ENCODE assay signal across 31 cellular contexts in the genomic region with DNA sequence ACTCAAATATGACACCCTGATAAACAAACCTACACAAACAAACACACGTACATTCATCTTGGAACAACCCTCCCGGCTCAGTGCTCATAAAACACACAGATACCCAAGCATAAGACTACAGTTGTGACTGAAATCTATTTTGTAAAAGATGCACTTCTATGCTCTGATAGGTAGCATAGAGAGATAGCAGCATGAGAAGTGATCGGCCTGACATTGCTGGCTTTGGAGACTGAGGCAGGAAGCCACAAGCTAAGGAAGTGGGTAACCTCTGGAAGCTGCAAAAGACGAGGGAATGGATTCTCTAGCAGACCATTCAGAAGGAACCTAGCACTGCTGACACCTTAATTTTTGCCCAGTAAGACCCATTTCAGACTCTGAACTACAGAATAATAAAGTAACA. TPM values are rescaled to one million over a fixed set of nuclear protein-coding genes. Genes with fewer than 3 reads are reported as not detected.
DNase-seq lines count a peak whose midpoint lies in the region; ATAC-seq, FAIRE-seq and TF ChIP-seq lines count a peak whose summit lies in the region.
"Had no signal": no experiment of that assay in that cellular context is flagged by ENCODE, and none has a peak within 500 bp of the region (broad histone marks: within the 10 kb centered on the region; RNA-seq: fewer than 3 reads in every experiment).

No MANE protein-coding gene starts in this region.

- H3K9me2 ChIP-seq in Loucy (replicated peaks; ENCODE audit: low read depth, low read length) = no peaks in the 10 kb centered on the region

- H3K4me1 ChIP-seq in Loucy (ENCODE audit: insufficient read depth, low read length, poor library complexity, severe bottlenecking) (peaks cover 29% of the 10 kb centered on the region), K562 (replicated peaks in 1 of 2; ENCODE audit: control insufficient read depth in 2 of 2, insufficient read depth in 2 of 2, low read length in 2 of 2) (peaks cover 0 to 20% of the 10 kb centered on the region in 2 experiments; a peak in 1 of 5 replicates)

- POLR2A ChIA-PET in activated CD4-positive, alpha-beta T cell treated with anti-CD3 and anti-CD28 coated beads, Interleukin-2, amount 10 ng/mL, durations not matched to agents 7 days and 5 days (lab: Charles Lee) = no interaction called here
- POLR2A ChIA-PET in activated CD4-positive, alpha-beta T cell treated with anti-CD3 and anti-CD28 coated beads for 36 hours (lab: Charles Lee) = no interaction called here
- POLR2A ChIA-PET in CD4-positive, alpha-beta T cell (lab: Charles Lee) = interaction anchor here (0.7 to 2.2 kb wide), 2 partner anchors 11 to 16 kb away, joined by 3 to 6 read pairs; partner anchors contain the start of genes POLR1H and PPP1R11
- POLR2A ChIA-PET in K562 (lab: Yijun Ruan, JAX) = interaction anchor here (1.1 to 1.5 kb wide), 3 partner anchors 10 to 11 kb away, joined by 3 to 4 read pairs (median 3); partner anchors contain the start of gene PPP1R11

- no peak overlapping the region for H3K4me3 Mint-ChIP-seq in activated CD4-positive, alpha-beta T cell treated with anti-CD3 and anti-CD28 coated beads, Interleukin-2, amount 10 ng/mL, durations not matched to agents 7 days and 5 days
- no peak overlapping the region for H3K4me3 Mint-ChIP-seq in activated CD4-positive, alpha-beta T cell treated with anti-CD3 and anti-CD28 coated beads for 36 hours
- peak overlapping the region; percentile 5 for H3K4me3 Mint-ChIP-seq in CD4-positive, alpha-beta T cell

- no peaks in the 10 kb centered on the region for H3K9me3 Mint-ChIP-seq in activated CD4-positive, alpha-beta T cell treated with anti-CD3 and anti-CD28 coated beads, Interleukin-2, amount 10 ng/mL, durations not matched to agents 7 days and 5 days
- no peaks in the 10 kb centered on the region for H3K9me3 Mint-ChIP-seq in activated CD4-positive, alpha-beta T cell treated with anti-CD3 and anti-CD28 coated beads for 36 hours (ENCODE audit: low read depth)
- H3K9me3 Mint-ChIP-seq in CD4-positive, alpha-beta T cell = no peaks in the 10 kb centered on the region

- no peak for TF ChIP-seq RAD21 in K562 (CRISPR knock-in tag; conservative IDR thresholded peaks at IDR 0.05 in 1 of 2, IDR thresholded peaks at IDR 0.05 in 1 of 2)

- H3K27ac ChIP-seq in CD4-positive, alpha-beta T cell (ENCODE audit: low read depth, low read length) = no peak overlapping the region
- H3K27ac ChIP-seq in K562 (ENCODE audit: extremely low read depth, low read depth, low read length) = no peak overlapping the region
- H3K27ac ChIP-seq: HL-60, KMS-11, Peyer's patch had no signal

- peak; percentile 22 for DNase-seq in activated CD4-positive, alpha-beta T cell treated with anti-CD3 and anti-CD28 coated beads, Interleukin-2, amount 10 ng/mL, durations not matched to agents 7 days and 5 days
- no peak for DNase-seq in activated CD4-positive, alpha-beta T cell treated with anti-CD3 and anti-CD28 coated beads for 36 hours
- no peak for DNase-seq in CD4-positive, alpha-beta T cell
- DNase-seq in K562 (ENCODE audit: extremely low read depth in 1 of 4, low spot score in 3 of 4) (no peak), OCI-M2 (lab: John Stamatoyannopoulos, UW; ENCODE audit: unreplicated experiment) (no peak), D341Med (ENCODE audit: low spot score) (no peak)
- DNase-seq in activated CD4-positive, CD25-positive, alpha-beta regulatory T cell treated with anti-CD3 and anti-CD28 coated beads, Interleukin-2, amount 50 U/mL, for 72 hours = no peak
- DNase-seq: AML-193; DMS79; MV-4-11; NCI-H1105 treated with DMSO at 0.1 percent for 48 hours; NCI-H1694; NCI-H2081; NCI-H2171; NCI-H345; NCI-H524; NCI-H774; NK-92 treated with Interleukin-12 subunit alpha and Interleukin-12 subunit beta, amount 100 ng/mL, for 24 hours; Peyer's patch had no signal

- H3K9ac ChIP-seq in Loucy (ENCODE audit: low read depth, low read length, poor library complexity, severe bottlenecking) (peak overlapping the region; percentile 29), K562 (ENCODE audit: insufficient read depth in 1 of 2, low read depth in 2 of 2, low read length in 2 of 2) (no peak overlapping the region)
- H3K9ac ChIP-seq: KMS-11 had no signal

- no peak for ATAC-seq in activated CD4-positive, alpha-beta T cell treated with anti-CD3 and anti-CD28 coated beads for 36 hours
- no peak for ATAC-seq in CD4-positive, alpha-beta T cell (ENCODE audit: poor library complexity)
- ATAC-seq in K562 = no peak
- ATAC-seq: GM12878, HCT116 had no signal

- intact Hi-C loops in activated CD4-positive, alpha-beta T cell treated with anti-CD3 and anti-CD28 coated beads for 36 hours (cut with DNase I, micrococcal nuclease) = no loop called here
- intact Hi-C loops in CD4-positive, alpha-beta T cell (cut with DNase I, micrococcal nuclease) = loop anchor here in 1 of 2 experiments (2.0 kb wide), 1 partner anchor 20 kb away; no protein-coding TSS in a partner anchor
- intact Hi-C loops in K562 (cut with micrococcal nuclease) = no loop called here

- no peaks in the 10 kb centered on the region for H4K20me1 ChIP-seq in Loucy (ENCODE audit: insufficient read depth, low read length, poor library complexity, severe bottlenecking)
- 0 out of 2 replicates have a peak, but pooled peaks cover 4% of the 10 kb centered on the region for H4K20me1 ChIP-seq in K562 (replicated peaks; ENCODE audit: control insufficient read depth, insufficient read depth, low read length)

- H3K9me1 ChIP-seq in K562 (ENCODE audit: control insufficient read depth, insufficient read depth, low read length) = no peaks in the 10 kb centered on the region

- under 1% methylated on average over 4 of the region's 4 CpGs for WGBS in K562 (ENCODE audit: insufficient coverage, low coverage, missing lambda C conversion rate)

- H3K27me3 Mint-ChIP-seq in activated CD4-positive, alpha-beta T cell treated with anti-CD3 and anti-CD28 coated beads, Interleukin-2, amount 10 ng/mL, durations not matched to agents 7 days and 5 days = peaks cover 72% of the 10 kb centered on the region
- peaks cover 28% of the 10 kb centered on the region for H3K27me3 Mint-ChIP-seq in activated CD4-positive, alpha-beta T cell treated with anti-CD3 and anti-CD28 coated beads for 36 hours
- peaks cover 38% of the 10 kb centered on the region for H3K27me3 Mint-ChIP-seq in CD4-positive, alpha-beta T cell

- H2AFZ ChIP-seq in Loucy (ENCODE audit: low read length) (peak overlapping the region; percentile 38), K562 (ENCODE audit: low read depth, low read length) (no peak overlapping the region)

- no peak for TF ChIP-seq POLR2A in K562 (conservative IDR thresholded peaks at IDR 0.05)

- peaks cover 6% of the 10 kb centered on the region for H3K36me3 Mint-ChIP-seq in activated CD4-positive, alpha-beta T cell treated with anti-CD3 and anti-CD28 coated beads, Interleukin-2, amount 10 ng/mL, durations not matched to agents 7 days and 5 days (ENCODE audit: low read depth)
- H3K36me3 Mint-ChIP-seq in activated CD4-positive, alpha-beta T cell treated with anti-CD3 and anti-CD28 coated beads for 36 hours (ENCODE audit: low read depth) = no peaks in the 10 kb centered on the region
- no peaks in the 10 kb centered on the region for H3K36me3 Mint-ChIP-seq in CD4-positive, alpha-beta T cell (ENCODE audit: low read depth)

- peak overlapping the region; percentile 47 for H3K4me3 ChIP-seq in Loucy (ENCODE audit: low read length, poor library complexity, severe bottlenecking)
- H3K4me3 ChIP-seq in K562 = no peak overlapping the region
- H3K4me3 ChIP-seq: GM12878, Peyer's patch had no signal

- H3K79me2 ChIP-seq in Loucy (ENCODE audit: insufficient read depth, low read length) (no peaks in the 10 kb centered on the region), K562 (ENCODE audit: control insufficient read depth, insufficient read depth, low read length) (no peaks in the 10 kb centered on the region)

- peaks cover 3% of the 10 kb centered on the region; the same call in 1 of the 2 replicates for H3F3A ChIP-seq in Loucy (ENCODE audit: low read depth)

- H3K36me3 ChIP-seq in Loucy (ENCODE audit: insufficient read depth, low read length) = no peaks in the 10 kb centered on the region
- no peaks in the 10 kb centered on the region for H3K36me3 ChIP-seq in K562 (ENCODE audit: control insufficient read depth, insufficient read depth, low read length)
- H3K36me3 ChIP-seq: Peyer's patch had no signal

- no peak overlapping the region for H3K27ac Mint-ChIP-seq in activated CD4-positive, alpha-beta T cell treated with anti-CD3 and anti-CD28 coated beads, Interleukin-2, amount 10 ng/mL, durations not matched to agents 7 days and 5 days
- no peak overlapping the region for H3K27ac Mint-ChIP-seq in activated CD4-positive, alpha-beta T cell treated with anti-CD3 and anti-CD28 coated beads for 36 hours
- H3K27ac Mint-ChIP-seq in CD4-positive, alpha-beta T cell = no peak overlapping the region
- H3K27ac Mint-ChIP-seq: CD14-positive monocyte had no signal

- FAIRE-seq in K562 (lab: Jason Lieb, UNC) = peak; percentile 60
- FAIRE-seq: GM12878, H1 had no signal

- no peak for TF ChIP-seq CTCF in CD4-positive, alpha-beta T cell (IDR thresholded peaks at IDR 0.05)
- no peak for TF ChIP-seq CTCF in Loucy (conservative IDR thresholded peaks at IDR 0.05; ENCODE audit: low read length)
- no peak for TF ChIP-seq CTCF in K562 (IDR thresholded peaks at IDR 0.05 in 2 of 3, conservative IDR thresholded peaks at IDR 0.05 in 1 of 3; ENCODE audit: insufficient read depth in 2 of 3, low read depth in 1 of 3, low read length in 3 of 3)

- H3K9me3 ChIP-seq in CD4-positive, alpha-beta T cell (ENCODE audit: control insufficient read depth, low read length) = no peaks in the 10 kb centered on the region
- no peaks in the 10 kb centered on the region for H3K9me3 ChIP-seq in Loucy (ENCODE audit: insufficient read depth, low read depth, low read length)
- no peaks in the 10 kb centered on the region for H3K9me3 ChIP-seq in K562 (replicated peaks; ENCODE audit: control insufficient read depth, insufficient read depth, low read depth, low read length)
- H3K9me3 ChIP-seq: Peyer's patch had no signal

- H3K27me3 ChIP-seq in CD4-positive, alpha-beta T cell (ENCODE audit: control insufficient read depth, insufficient read depth, low read length) = peaks cover 22% of the 10 kb centered on the region
- H3K27me3 ChIP-seq in Loucy (ENCODE audit: insufficient read depth, low read length, poor library complexity, severe bottlenecking) = no peaks in the 10 kb centered on the region
- H3K27me3 ChIP-seq in K562 (ENCODE audit: control insufficient read depth in 2 of 2, insufficient read depth in 2 of 2, low read length in 2 of 2) = peaks cover 25 to 44% of the 10 kb centered on the region in 2 experiments; a peak in 4 of 5 replicates

- TF ChIP-seq EP300 in K562 (IDR thresholded peaks at IDR 0.05; ENCODE audit: low read length) = no peak

- H3K4me1 Mint-ChIP-seq in activated CD4-positive, alpha-beta T cell treated with anti-CD3 and anti-CD28 coated beads, Interleukin-2, amount 10 ng/mL, durations not matched to agents 7 days and 5 days = peaks cover 39% of the 10 kb centered on the region
- H3K4me1 Mint-ChIP-seq in activated CD4-positive, alpha-beta T cell treated with anti-CD3 and anti-CD28 coated beads for 36 hours = peaks cover 30% of the 10 kb centered on the region
- peaks cover 49% of the 10 kb centered on the region for H3K4me1 Mint-ChIP-seq in CD4-positive, alpha-beta T cell (ENCODE audit: low read depth)

- CTCF ChIA-PET in activated CD4-positive, alpha-beta T cell treated with anti-CD3 and anti-CD28 coated beads, Interleukin-2, amount 10 ng/mL, durations not matched to agents 7 days and 5 days (lab: Charles Lee) = interaction anchor here (1.4 to 2.8 kb wide), 3 partner anchors 20 to 32 kb away, joined by 3 to 8 read pairs (median 3); no protein-coding TSS in a partner anchor
- CTCF ChIA-PET in activated CD4-positive, alpha-beta T cell treated with anti-CD3 and anti-CD28 coated beads for 36 hours (lab: Charles Lee) = interaction anchor here (0.5 to 2.7 kb wide), 5 partner anchors 10 to 281 kb away, joined by 3 to 9 read pairs (median 3); partner anchors contain the start of gene TRIM26
- CTCF ChIA-PET in CD4-positive, alpha-beta T cell (lab: Charles Lee) = interaction anchor here (2.0 kb wide), 1 partner anchor 54 kb away, joined by 6 read pairs; no protein-coding TSS in a partner anchor
- CTCF ChIA-PET in K562 (lab: Yijun Ruan, JAX; ENCODE audit: low intra/inter-chr PET ratio) = no interaction called here

- no TSS peak for BruUV-seq in K562 (replicated peaks; lab: Mats Ljungman, UMichigan)

- H3K4me2 ChIP-seq in Loucy (ENCODE audit: low read depth, low read length, poor library complexity, severe bottlenecking) (peak overlapping the region; percentile 74), K562 (ENCODE audit: insufficient read depth, low read length) (no peak overlapping the region)
- H3K4me2 ChIP-seq: KMS-11 had no signal

- in situ Hi-C loops in K562 (cut with MboI) = no loop called here

RNA-seq across cellular contexts. Expression of gene RNF39, which starts 1.6 kb away (rescaled TPM):
- total RNA-seq in activated CD4-positive, alpha-beta T cell treated with anti-CD3 and anti-CD28 coated beads, Interleukin-2, amount 10 ng/mL, durations not matched to agents 7 days and 5 days = not detected
- not detected for total RNA-seq in activated CD4-positive, alpha-beta T cell treated with anti-CD3 and anti-CD28 coated beads for 36 hours
- total RNA-seq in CD4-positive, alpha-beta T cell = not detected
- total RNA-seq in K562 (2011; cell fraction: chromatin; rRNA removed; ENCODE audit: low replicate concordance) = not detected in 2 replicates
- not detected in 2 replicates for total RNA-seq in K562 (2011; cell fraction: nucleolus; rRNA removed)
- total RNA-seq in K562 (2011; cell fraction: nucleoplasm; rRNA removed) = not detected in 2 replicates
- total RNA-seq in K562 (2014; rRNA removed) (not detected in 2 replicates), K562 (2014; rRNA removed; fragmentation: Illumina TruSeq; extraction: Trizol) (not detected in 2 replicates), K562 (2015; rRNA removed; fragmentation: Illumina TruSeq; extraction: Trizol) (not detected in 2 replicates), K562 (2021) (not detected in 2 replicates)
- polyA plus RNA-seq in K562 (2011; rRNA removed) (not detected in 2 replicates), K562 (2014; fragmentation: Illumina TruSeq; extraction: Trizol) (not detected in 2 replicates), K562 (2014; fragmentation: Nextera tagmentation; extraction: Ambion mirVana) (not detected), K562 (2014; rRNA removed) (not detected in 2 replicates)
- polyA plus RNA-seq in K562 (2011; cell fraction: cytosol; rRNA removed) = not detected in 2 replicates
- polyA plus RNA-seq in K562 (2011; cell fraction: nucleus; rRNA removed) = not detected in 2 replicates
- 0.68 and 1.5 TPM in 2 replicates for polyA plus RNA-seq in K562 (2012)
- not detected in 2 replicates for polyA minus RNA-seq in K562 (2011; rRNA and poly(A)+ RNA removed)
- polyA minus RNA-seq in K562 (2011; cell fraction: cytosol; rRNA and poly(A)+ RNA removed) = not detected in 2 replicates
- polyA minus RNA-seq in K562 (2011; cell fraction: nucleus; rRNA and poly(A)+ RNA removed) = not detected in 2 replicates
- total RNA-seq: A172, GM12878, SK-MEL-5 had no signal
- polyA plus RNA-seq: AG04450, CD14-positive monocyte had no signal

RNA-seq across cellular contexts. Expression of gene PPP1R11, which starts 10.2 kb away (rescaled TPM):
- total RNA-seq in activated CD4-positive, alpha-beta T cell treated with anti-CD3 and anti-CD28 coated beads, Interleukin-2, amount 10 ng/mL, durations not matched to agents 7 days and 5 days = 10 to 100 TPM; 57.9 to 73.7 TPM
- total RNA-seq in activated CD4-positive, alpha-beta T cell treated with anti-CD3 and anti-CD28 coated beads for 36 hours = 10 to 100 TPM; 47.8 to 59.9 TPM
- 10 to 100 TPM; 28.3 to 28.6 TPM for total RNA-seq in CD4-positive, alpha-beta T cell
- total RNA-seq in K562 (2011; cell fraction: chromatin; rRNA removed; ENCODE audit: low replicate concordance) = 13.4 and 14.5 TPM in 2 replicates
- total RNA-seq in K562 (2011; cell fraction: nucleolus; rRNA removed) = 8.8 and 9.7 TPM in 2 replicates
- 19.6 and 32.7 TPM in 2 replicates for total RNA-seq in K562 (2011; cell fraction: nucleoplasm; rRNA removed)
- total RNA-seq in K562 (2014; rRNA removed) = 32.9 and 46.2 TPM in 2 replicates
- total RNA-seq in K562 (2014; rRNA removed; fragmentation: Illumina TruSeq; extraction: Trizol) = 39.3 and 40.8 TPM in 2 replicates
- total RNA-seq in K562 (2015; rRNA removed; fragmentation: Illumina TruSeq; extraction: Trizol) = 51.3 and 51.5 TPM in 2 replicates
- total RNA-seq in K562 (2021) = 44.6 and 49.7 TPM in 2 replicates
- polyA plus RNA-seq in K562 (2011; rRNA removed) = 74.6 and 77.8 TPM in 2 replicates
- 56.3 and 72.0 TPM in 2 replicates for polyA plus RNA-seq in K562 (2011; cell fraction: cytosol; rRNA removed)
- polyA plus RNA-seq in K562 (2011; cell fraction: nucleus; rRNA removed) = 35.3 and 42.5 TPM in 2 replicates
- 47.5 and 59.4 TPM in 2 replicates for polyA plus RNA-seq in K562 (2012)
- polyA plus RNA-seq in K562 (2014; fragmentation: Illumina TruSeq; extraction: Trizol) = 71.7 and 94.8 TPM in 2 replicates
- 10 to 100 TPM; 17.8 to 30.9 TPM for polyA plus RNA-seq in K562 (2014; fragmentation: Nextera tagmentation; extraction: Ambion mirVana)
- polyA plus RNA-seq in K562 (2014; rRNA removed) = 58.1 and 64.1 TPM in 2 replicates
- polyA minus RNA-seq in K562 (2011; rRNA and poly(A)+ RNA removed) = 27.6 and 29.1 TPM in 2 replicates
- polyA minus RNA-seq in K562 (2011; cell fraction: cytosol; rRNA and poly(A)+ RNA removed) = 12.3 and 21.0 TPM in 2 replicates
- polyA minus RNA-seq in K562 (2011; cell fraction: nucleus; rRNA and poly(A)+ RNA removed) = 8.5 and 12.9 TPM in 2 replicates

RNA-seq across cellular contexts. Expression of gene POLR1H, which starts 16.2 kb away (rescaled TPM):
- total RNA-seq in activated CD4-positive, alpha-beta T cell treated with anti-CD3 and anti-CD28 coated beads, Interleukin-2, amount 10 ng/mL, durations not matched to agents 7 days and 5 days = 10 to 100 TPM; 52.9 to 59.1 TPM
- 10 to 100 TPM; 38.2 to 65.0 TPM for total RNA-seq in activated CD4-positive, alpha-beta T cell treated with anti-CD3 and anti-CD28 coated beads for 36 hours
- total RNA-seq in CD4-positive, alpha-beta T cell = 10 to 100 TPM; 36.5 to 39.4 TPM
- total RNA-seq in K562 (2011; cell fraction: chromatin; rRNA removed; ENCODE audit: low replicate concordance) = 19.9 and 30.6 TPM in 2 replicates
- 30.3 and 30.7 TPM in 2 replicates for total RNA-seq in K562 (2011; cell fraction: nucleolus; rRNA removed)
- 29.0 and 30.1 TPM in 2 replicates for total RNA-seq in K562 (2011; cell fraction: nucleoplasm; rRNA removed)
- total RNA-seq in K562 (2014; rRNA removed) = 92.2 and 119 TPM in 2 replicates
- 126 and 174 TPM in 2 replicates for total RNA-seq in K562 (2014; rRNA removed; fragmentation: Illumina TruSeq; extraction: Trizol)
- total RNA-seq in K562 (2015; rRNA removed; fragmentation: Illumina TruSeq; extraction: Trizol) = 150 and 160 TPM in 2 replicates
- total RNA-seq in K562 (2021) = 113 and 123 TPM in 2 replicates
- polyA plus RNA-seq in K562 (2011; rRNA removed) = 143 and 156 TPM in 2 replicates
- 189 and 193 TPM in 2 replicates for polyA plus RNA-seq in K562 (2011; cell fraction: cytosol; rRNA removed)
- 115 and 130 TPM in 2 replicates for polyA plus RNA-seq in K562 (2011; cell fraction: nucleus; rRNA removed)
- 130 and 140 TPM in 2 replicates for polyA plus RNA-seq in K562 (2012)
- 115 and 122 TPM in 2 replicates for polyA plus RNA-seq in K562 (2014; fragmentation: Illumina TruSeq; extraction: Trizol)
- polyA plus RNA-seq in K562 (2014; fragmentation: Nextera tagmentation; extraction: Ambion mirVana) = 100 to 1,000 TPM; 322 to 333 TPM
- polyA plus RNA-seq in K562 (2014; rRNA removed) = 121 and 149 TPM in 2 replicates
- polyA minus RNA-seq in K562 (2011; rRNA and poly(A)+ RNA removed) = 35.4 and 40.0 TPM in 2 replicates
- 15.2 and 16.0 TPM in 2 replicates for polyA minus RNA-seq in K562 (2011; cell fraction: cytosol; rRNA and poly(A)+ RNA removed)
- polyA minus RNA-seq in K562 (2011; cell fraction: nucleus; rRNA and poly(A)+ RNA removed) = 15.9 and 21.0 TPM in 2 replicates

RNA-seq across cellular contexts. Expression of gene TRIM31, which starts 35.7 kb away (rescaled TPM):
- not detected for total RNA-seq in activated CD4-positive, alpha-beta T cell treated with anti-CD3 and anti-CD28 coated beads, Interleukin-2, amount 10 ng/mL, durations not matched to agents 7 days and 5 days
- total RNA-seq in activated CD4-positive, alpha-beta T cell treated with anti-CD3 and anti-CD28 coated beads for 36 hours = not detected
- not detected for total RNA-seq in CD4-positive, alpha-beta T cell
- not detected in 2 replicates for total RNA-seq in K562 (2011; cell fraction: chromatin; rRNA removed; ENCODE audit: low replicate concordance)
- total RNA-seq in K562 (2011; cell fraction: nucleolus; rRNA removed) = not detected in 2 replicates
- total RNA-seq in K562 (2011; cell fraction: nucleoplasm; rRNA removed) = not detected in 2 replicates
- not detected in 2 replicates for total RNA-seq in K562 (2014; rRNA removed)
- not detected in 2 replicates for total RNA-seq in K562 (2014; rRNA removed; fragmentation: Illumina TruSeq; extraction: Trizol)
- not detected in 2 replicates for total RNA-seq in K562 (2015; rRNA removed; fragmentation: Illumina TruSeq; extraction: Trizol)
- total RNA-seq in K562 (2021) = not detected in 2 replicates
- not detected in 2 replicates for polyA plus RNA-seq in K562 (2011; rRNA removed)
- not detected in 2 replicates for polyA plus RNA-seq in K562 (2011; cell fraction: cytosol; rRNA removed)
- polyA plus RNA-seq in K562 (2011; cell fraction: nucleus; rRNA removed) = not detected in 2 replicates
- polyA plus RNA-seq in K562 (2012) = not detected in 2 replicates
- polyA plus RNA-seq in K562 (2014; fragmentation: Illumina TruSeq; extraction: Trizol) = not detected in 2 replicates
- not detected for polyA plus RNA-seq in K562 (2014; fragmentation: Nextera tagmentation; extraction: Ambion mirVana)
- polyA plus RNA-seq in K562 (2014; rRNA removed) = not detected in 2 replicates
- not detected in 2 replicates for polyA minus RNA-seq in K562 (2011; rRNA and poly(A)+ RNA removed)
- not detected in 2 replicates for polyA minus RNA-seq in K562 (2011; cell fraction: cytosol; rRNA and poly(A)+ RNA removed)
- polyA minus RNA-seq in K562 (2011; cell fraction: nucleus; rRNA and poly(A)+ RNA removed) = not detected in 2 replicates
- total RNA-seq: A172, H1, M059J, SK-MEL-5 had no signal
- polyA plus RNA-seq: AG04450, CD14-positive monocyte, H1 had no signal

RNA-seq across cellular contexts. Expression of gene TRIM40, which starts 58.7 kb away (rescaled TPM):
- total RNA-seq in activated CD4-positive, alpha-beta T cell treated with anti-CD3 and anti-CD28 coated beads, Interleukin-2, amount 10 ng/mL, durations not matched to agents 7 days and 5 days = not detected
- total RNA-seq in activated CD4-positive, alpha-beta T cell treated with anti-CD3 and anti-CD28 coated beads for 36 hours = not detected
- not detected for total RNA-seq in CD4-positive, alpha-beta T cell
- total RNA-seq in K562 (2011; cell fraction: chromatin; rRNA removed; ENCODE audit: low replicate concordance) = not detected in 2 replicates
- not detected in 2 replicates for total RNA-seq in K562 (2011; cell fraction: nucleolus; rRNA removed)
- total RNA-seq in K562 (2011; cell fraction: nucleoplasm; rRNA removed) = not detected in 2 replicates
- total RNA-seq in K562 (2014; rRNA removed) = not detected in 2 replicates
- not detected in 2 replicates for total RNA-seq in K562 (2014; rRNA removed; fragmentation: Illumina TruSeq; extraction: Trizol)
- total RNA-seq in K562 (2015; rRNA removed; fragmentation: Illumina TruSeq; extraction: Trizol) = not detected in 2 replicates
- not detected in 2 replicates for total RNA-seq in K562 (2021)
- polyA plus RNA-seq in K562 (2011; rRNA removed) = not detected in 2 replicates
- polyA plus RNA-seq in K562 (2011; cell fraction: cytosol; rRNA removed) = not detected in 2 replicates
- 0.10 TPM in 1 of 2 replicates, not detected in the other for polyA plus RNA-seq in K562 (2011; cell fraction: nucleus; rRNA removed)
- 0.10 TPM in 1 of 2 replicates, not detected in the other for polyA plus RNA-seq in K562 (2012)
- not detected in 2 replicates for polyA plus RNA-seq in K562 (2014; fragmentation: Illumina TruSeq; extraction: Trizol)
- under 1 TPM in 1 of 2 experiments, not detected in 1; 0.04 TPM for polyA plus RNA-seq in K562 (2014; fragmentation: Nextera tagmentation; extraction: Ambion mirVana)
- 0.08 TPM in 1 of 2 replicates, not detected in the other for polyA plus RNA-seq in K562 (2014; rRNA removed)
- not detected in 2 replicates for polyA minus RNA-seq in K562 (2011; rRNA and poly(A)+ RNA removed)
- not detected in 2 replicates for polyA minus RNA-seq in K562 (2011; cell fraction: cytosol; rRNA and poly(A)+ RNA removed)
- polyA minus RNA-seq in K562 (2011; cell fraction: nucleus; rRNA and poly(A)+ RNA removed) = not detected in 2 replicates
- total RNA-seq: A172, GM12878, H1, HT1080, M059J, SK-MEL-5 had no signal
- polyA plus RNA-seq: AG04450, CD14-positive monocyte, GM12878, H1 had no signal

Comparison
In these comparisons a context has a peak if more than half of its experiments do, and no peak if none do; other contexts are left out.
1. POLR2A ChIA-PET loops: an anchor here in CD4-positive, alpha-beta T cell (0.7 to 2.2 kb wide) and K562 (1.1 to 1.5 kb wide); none called in activated CD4-positive, alpha-beta T cell treated with anti-CD3 and anti-CD28 coated beads, Interleukin-2, amount 10 ng/mL, durations not matched to agents 7 days and 5 days and activated CD4-positive, alpha-beta T cell treated with anti-CD3 and anti-CD28 coated beads for 36 hours.